In the genomic region with DNA sequence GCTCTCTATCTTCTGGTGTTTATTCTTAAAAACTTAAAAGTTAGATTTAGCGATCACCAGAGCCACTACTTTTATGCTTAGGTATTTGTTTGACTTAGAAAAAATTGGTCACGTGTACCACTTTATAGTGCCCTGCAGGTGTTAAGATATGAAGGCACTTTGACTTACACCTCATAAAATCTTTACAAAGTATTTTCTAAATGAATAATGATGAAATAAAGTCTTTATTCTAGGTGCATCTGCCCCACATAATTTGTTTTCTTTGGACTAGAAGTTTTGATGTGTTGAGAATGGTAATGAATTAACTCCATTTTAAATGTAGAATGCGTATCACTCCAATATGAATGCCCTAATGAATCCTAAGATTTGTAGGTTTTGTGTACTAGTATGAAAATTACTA, we compare ENCODE assay signal across 15 cellular contexts. TPM values are rescaled to one million over a fixed set of nuclear protein-coding genes. Genes with fewer than 3 reads are reported as not detected.
DNase-seq lines count a peak whose midpoint lies in the region; ATAC-seq, FAIRE-seq and TF ChIP-seq lines count a peak whose summit lies in the region.
"Had no signal": no experiment of that assay in that cellular context is flagged by ENCODE, and none has a peak within 500 bp of the region (broad histone marks: within the 10 kb centered on the region; RNA-seq: fewer than 3 reads in every experiment).

No MANE protein-coding gene starts in this region.

- peak overlapping the region; percentile 96 for H3K4me3 ChIP-seq in OCI-LY7 (ENCODE audit: low read depth, low read length, poor library complexity, severe bottlenecking)
- H3K4me3 ChIP-seq in epithelial cell of proximal tubule (ENCODE audit: low read depth, low read length), result peak overlapping the region; percentile 76
- H3K4me3 ChIP-seq in small intestine (ENCODE audit: low read depth in 1 of 2, low read length in 2 of 2), result no peak overlapping the region
- no peak overlapping the region for H3K4me3 ChIP-seq in trophoblast cell (ENCODE audit: low read depth, low read length)

- TF ChIP-seq CTCF in OCI-LY7 (conservative IDR thresholded peaks at IDR 0.05; ENCODE audit: low read length) (no peak), epithelial cell of proximal tubule (conservative IDR thresholded peaks at IDR 0.05; ENCODE audit: low read depth, low read length) (no peak)

- H3K27ac Mint-ChIP-seq in activated T-cell treated with anti-CD3 and anti-CD28 coated beads, Interleukin-2, amount 50 U/mL, for 72 hours, result no peak overlapping the region

- no peak for ATAC-seq in activated T-cell treated with anti-CD3 and anti-CD28 coated beads, Interleukin-2, amount 50 U/mL, for 72 hours (replicated peaks in 1 of 2)
- ATAC-seq in HG02870 (IDR thresholded peaks at IDR 0.05; ENCODE audit: unreplicated experiment), result no peak
- no peak for ATAC-seq in GM18861 (IDR thresholded peaks at IDR 0.05; ENCODE audit: unreplicated experiment)
- ATAC-seq: left ventricle myocardium superior had no signal

- no peak overlapping the region for H2BK5ac ChIP-seq in trophoblast cell (ENCODE audit: low read depth, low read length, poor library complexity)

- POLR2A ChIA-PET in OCI-LY7 (lab: Charles Lee), result interaction anchor here (0.8 kb wide), 1 partner anchor 768 kb away, joined by 4 read pairs; no protein-coding TSS in a partner anchor

- no peaks in the 10 kb centered on the region for H3K9me3 Mint-ChIP-seq in activated T-cell treated with anti-CD3 and anti-CD28 coated beads, Interleukin-2, amount 50 U/mL, for 72 hours

- H3K23ac ChIP-seq in trophoblast cell (ENCODE audit: low read length), result no peak overlapping the region

- no peak overlapping the region for H4K91ac ChIP-seq in trophoblast cell (ENCODE audit: low read depth, low read length)

- H3K9ac ChIP-seq in trophoblast cell (ENCODE audit: low read length), result no peak overlapping the region

- H3K79me1 ChIP-seq in trophoblast cell (ENCODE audit: low read length), result peaks cover 5% of the 10 kb centered on the region

- H3K4me2 ChIP-seq in OCI-LY7 (ENCODE audit: low read length), result peak overlapping the region; percentile 87
- no peak overlapping the region for H3K4me2 ChIP-seq in trophoblast cell (ENCODE audit: low read length)

- no peaks in the 10 kb centered on the region for H3K9me2 ChIP-seq in OCI-LY7 (ENCODE audit: insufficient read depth, low read length)

- peaks cover 39% of the 10 kb centered on the region for H4K20me1 ChIP-seq in OCI-LY7 (ENCODE audit: insufficient read depth, low read length)

- H4K12ac ChIP-seq in trophoblast cell (ENCODE audit: low read depth, low read length), result no peak overlapping the region

- H2AFZ ChIP-seq in OCI-LY7 (ENCODE audit: low read length) (no peak overlapping the region), trophoblast cell (ENCODE audit: insufficient read depth, low read length, poor library complexity) (no peak overlapping the region)

- no peak for FAIRE-seq in small intestine (lab: Jason Lieb, UNC)
- FAIRE-seq: H1, TTC549 had no signal

- H3K14ac ChIP-seq in trophoblast cell (ENCODE audit: low read length), result no peak overlapping the region

- no peak overlapping the region for H2AK5ac ChIP-seq in trophoblast cell (ENCODE audit: low read length)

- no peaks in the 10 kb centered on the region for H3K9me3 ChIP-seq in OCI-LY7 (ENCODE audit: low read length)
- no peaks in the 10 kb centered on the region for H3K9me3 ChIP-seq in small intestine (ENCODE audit: control insufficient read depth, low read depth)
- H3K9me3 ChIP-seq in trophoblast cell (ENCODE audit: insufficient read depth, low read depth, low read length), result no peaks in the 10 kb centered on the region
- H3K9me3 ChIP-seq: neutrophil had no signal

- H3K79me2 ChIP-seq in OCI-LY7 (ENCODE audit: insufficient read depth, low read depth, low read length), result peaks cover 74% of the 10 kb centered on the region
- peaks cover 10% of the 10 kb centered on the region for H3K79me2 ChIP-seq in trophoblast cell (ENCODE audit: control insufficient read depth, insufficient read depth, low read length, poor library complexity)

- H3K4me1 Mint-ChIP-seq in activated T-cell treated with anti-CD3 and anti-CD28 coated beads, Interleukin-2, amount 50 U/mL, for 72 hours (ENCODE audit: low read depth), result peaks cover 37% of the 10 kb centered on the region

- no peaks in the 10 kb centered on the region for H3K27me3 ChIP-seq in small intestine (ENCODE audit: control insufficient read depth in 2 of 2, insufficient read depth in 2 of 2, low read length in 2 of 2)
- H3K27me3 ChIP-seq in trophoblast cell (ENCODE audit: insufficient read depth, low read length), result no peaks in the 10 kb centered on the region
- H3K27me3 ChIP-seq: neutrophil had no signal

- no peak overlapping the region for H3K27ac ChIP-seq in OCI-LY7 (ENCODE audit: low read depth, low read length, poor library complexity, severe bottlenecking)
- H3K27ac ChIP-seq in small intestine (ENCODE audit: low read depth in 1 of 2, low read length in 1 of 2), result no peak overlapping the region
- H3K27ac ChIP-seq in trophoblast cell (ENCODE audit: low read depth, low read length), result no peak overlapping the region
- H3K27ac ChIP-seq: neutrophil had no signal

- H4K8ac ChIP-seq in trophoblast cell (ENCODE audit: low read depth, low read length), result no peak overlapping the region

- H2BK12ac ChIP-seq in trophoblast cell (ENCODE audit: low read length), result no peak overlapping the region

- CTCF ChIA-PET in OCI-LY7 (lab: Charles Lee; ENCODE audit: unreplicated experiment), result no interaction called here

- peaks cover 2% of the 10 kb centered on the region in 2 donors for H3K36me3 Mint-ChIP-seq in activated T-cell treated with anti-CD3 and anti-CD28 coated beads, Interleukin-2, amount 50 U/mL, for 72 hours (ENCODE audit: insufficient read depth in 2 of 2)

- H3K4me3 Mint-ChIP-seq in activated T-cell treated with anti-CD3 and anti-CD28 coated beads, Interleukin-2, amount 50 U/mL, for 72 hours, result peak overlapping the region; percentile 89 to 94

- H2BK120ac ChIP-seq in trophoblast cell (ENCODE audit: insufficient read depth, low read length, poor library complexity), result no peak overlapping the region

- no peak overlapping the region for H3K4ac ChIP-seq in trophoblast cell (ENCODE audit: low read depth, low read length)

- WGBS in small intestine, 3 donors, result 20 to 47% (median 33%) methylated on average over 3 of the region's 3 CpGs
- whole genome bisulfite sequencing in trophoblast cell (ENCODE audit: extremely low coverage, insufficient coverage, insufficient read length), result no CpG with 5 or more reads among the region's 3 CpGs

- H3K36me3 ChIP-seq in OCI-LY7 (ENCODE audit: insufficient read depth, low read length), result peaks cover 11% of the 10 kb centered on the region; the same call in 1 of the 2 replicates
- no peaks in the 10 kb centered on the region for H3K36me3 ChIP-seq in small intestine (ENCODE audit: control insufficient read depth in 2 of 2, insufficient read depth in 2 of 2, low read length in 2 of 2)
- H3K36me3 ChIP-seq in trophoblast cell (ENCODE audit: control insufficient read depth in 1 of 2, insufficient read depth in 2 of 2, low read length in 2 of 2), result no peaks in the 10 kb centered on the region
- H3K36me3 ChIP-seq: neutrophil had no signal

- H3K27me3 Mint-ChIP-seq in activated T-cell treated with anti-CD3 and anti-CD28 coated beads, Interleukin-2, amount 50 U/mL, for 72 hours (ENCODE audit: low read depth), result no peaks in the 10 kb centered on the region

- H3K18ac ChIP-seq in trophoblast cell (ENCODE audit: low read length), result no peak overlapping the region

- intact Hi-C loops in OCI-LY7 (cut with micrococcal nuclease; ENCODE audit: unreplicated experiment), result loop anchor here (5.0 kb wide), 1 partner anchor 608 kb away; no protein-coding TSS in a partner anchor

- H3K4me1 ChIP-seq in OCI-LY7 (ENCODE audit: insufficient read depth, low read length, poor library complexity, severe bottlenecking) (peaks cover 30% of the 10 kb centered on the region), small intestine (ENCODE audit: control insufficient read depth in 2 of 2, insufficient read depth in 1 of 2, low read depth in 1 of 2, low read length in 1 of 2) (peaks cover 0 to 7% of the 10 kb centered on the region in 2 donors), trophoblast cell (ENCODE audit: control insufficient read depth in 1 of 2, insufficient read depth in 2 of 2, low read length in 2 of 2) (no peaks in the 10 kb centered on the region)

- no peak for DNase-seq in activated T-cell treated with anti-CD3 and anti-CD28 coated beads, Interleukin-2, amount 50 U/mL, for 72 hours
- DNase-seq in activated T-cell treated with anti-CD3 and anti-CD28 coated beads, Interleukin-2, amount 50 U/mL, for 1 hour, result no peak
- DNase-seq in OCI-LY7 (ENCODE audit: low spot score), result no peak
- no peak for DNase-seq in epithelial cell of proximal tubule (ENCODE audit: low read depth)
- peak; percentile 25 for DNase-seq in small intestine
- DNase-seq in trophoblast cell, result no peak
- DNase-seq: activated CD8-positive, alpha-beta memory T cell treated with anti-CD3 and anti-CD28 coated beads, Interleukin-2, amount 50 U/mL, for 4 hours; head of caudate nucleus; left ventricle myocardium superior; NCI-H510A had no signal

- BruUV-seq in OCI-LY7 (replicated peaks; lab: Mats Ljungman, UMichigan), result no TSS peak

RNA-seq across cellular contexts. Expression of gene FMR1, which starts 2.9 kb away (rescaled TPM):
- total RNA-seq in activated T-cell treated with anti-CD3 and anti-CD28 coated beads, Interleukin-2, amount 50 U/mL, for 72 hours, result 10 to 100 TPM; 30.4 to 38.6 TPM
- 19.6 and 39.6 TPM in 2 replicates for total RNA-seq in OCI-LY7 (2014; rRNA removed; shearing (Covaris generic))
- 46.7 and 51.7 TPM in 2 replicates for total RNA-seq in OCI-LY7 (2022)
- 11.9 and 19.2 TPM in 2 replicates for total RNA-seq in epithelial cell of proximal tubule
- polyA plus RNA-seq in small intestine, result 10 to 100 TPM; 13.5 to 21.7 (median 14.8) TPM
- 75.8 and 77.2 TPM in 2 replicates for polyA plus RNA-seq in trophoblast cell (2013)

Comparison
In these comparisons a context has a peak if more than half of its experiments do, and no peak if none do; other contexts are left out.
1. H3K4me3 ChIP-seq: peak in OCI-LY7 (single experiment) and epithelial cell of proximal tubule (single experiment); none in small intestine (0 of 2) and trophoblast cell (single experiment).